ENCODE assay signal across 8 cellular contexts in genomic region chr13:36131215-36131930, GRCh38. TPM values are rescaled to one million over a fixed set of nuclear protein-coding genes. Genes with fewer than 3 reads are reported as not detected.
A peak's percentile ranks its signal among the peaks of the same experiment; 100 is the strongest.
DNase-seq lines count a peak whose midpoint lies in the region; ATAC-seq and TF ChIP-seq lines count a peak whose summit lies in the region.

TSS of gene DCLK1 (minus strand) at chr13:36131382.

- WGBS in endodermal cell (ENCODE audit: insufficient coverage in 1 of 2, insufficient read length in 1 of 2), 2 experiments, result 9 to 61% methylated on average over 4 to 48 of the region's 48 CpGs
- WGBS in urinary bladder, result 7% methylated on average over 47 of the region's 48 CpGs

- no peak within 1 kb of the TSS for H3K27ac ChIP-seq in endodermal cell (ENCODE audit: low read depth, low read length)
- no peak within 1 kb of the TSS for H3K27ac ChIP-seq in urinary bladder (ENCODE audit: low read depth)

- DNase-seq in COLO668 (lab: John Stamatoyannopoulos, UW; ENCODE audit: unreplicated experiment) (peak; percentile 83), NCI-H510A (lab: John Stamatoyannopoulos, UW) (peak; percentile 22), endodermal cell (peak; percentile 89), mesenteric fat pad (ENCODE audit: low spot score) (no peak), epidermal melanocyte (ENCODE audit: insufficient read length, low spot score) (no peak)

- peak within 1 kb of the TSS; percentile 67 for H3K4me3 Mint-ChIP-seq in endodermal cell

- H3K9me3 Mint-ChIP-seq in endodermal cell, result no peaks in the 10 kb centered on the region

- peaks cover 6% of the 10 kb centered on the region for H3K4me1 Mint-ChIP-seq in endodermal cell

- H3K27me3 ChIP-seq in endodermal cell (ENCODE audit: control insufficient read depth, insufficient read depth, low read length, poor library complexity, severe bottlenecking), result peaks cover 61% of the 10 kb centered on the region

- TF ChIP-seq CTCF in endodermal cell (conservative IDR thresholded peaks at IDR 0.05), result no peak

- H3K9me3 ChIP-seq in endodermal cell (ENCODE audit: control insufficient read depth, low read length), result no peaks in the 10 kb centered on the region

- H3K36me3 ChIP-seq in endodermal cell (ENCODE audit: control insufficient read depth, insufficient read depth, low read length) (no peaks in the 10 kb centered on the region), urinary bladder (ENCODE audit: insufficient read depth) (no peaks in the 10 kb centered on the region)

- peak within 1 kb of the TSS; percentile 83 for H3K4me3 ChIP-seq in endodermal cell (ENCODE audit: low read length)
- peak within 1 kb of the TSS; percentile 71 for H3K4me3 ChIP-seq in urinary bladder (ENCODE audit: low read depth, low read length)

- ATAC-seq in GM18517 (IDR thresholded peaks at IDR 0.05; ENCODE audit: unreplicated experiment) (no peak), GM21737 (IDR thresholded peaks at IDR 0.05; ENCODE audit: unreplicated experiment) (no peak)

- H3K27ac Mint-ChIP-seq in endodermal cell, result peak within 1 kb of the TSS; percentile 23

- H3K27me3 Mint-ChIP-seq in endodermal cell (ENCODE audit: insufficient read depth), result peaks cover 48% of the 10 kb centered on the region

- H3K4me1 ChIP-seq in endodermal cell (ENCODE audit: control insufficient read depth, insufficient read depth, low read length), result no peaks in the 10 kb centered on the region
- no peaks in the 10 kb centered on the region for H3K4me1 ChIP-seq in urinary bladder (ENCODE audit: insufficient read depth)

- H3K9ac ChIP-seq in endodermal cell (ENCODE audit: extremely low read depth, low read length, poor library complexity, severe bottlenecking), result no peak within 1 kb of the TSS

- H3K36me3 Mint-ChIP-seq in endodermal cell (ENCODE audit: low read depth), result no peaks in the 10 kb centered on the region

RNA-seq across cellular contexts. Expression of gene DCLK1, which starts in this region (rescaled TPM):
- total RNA-seq in endodermal cell (10 to 100 TPM in 1 of 2 donors, 1 to 10 TPM in 1; 3.0 to 32.8 TPM), mesenteric fat pad (24.3 TPM), urinary bladder (89.1 TPM)
- polyA plus RNA-seq in endodermal cell (2013, experiment 1 of 2), result 16.7 TPM
- polyA plus RNA-seq in endodermal cell (2013, experiment 2 of 2), result 14.5 TPM
- 6.5 TPM for polyA plus RNA-seq in urinary bladder

Comparison
In these comparisons a context has a peak if more than half of its experiments do, and no peak if none do; other contexts are left out.
1. DNase-seq: peak in COLO668 (single experiment), NCI-H510A (single experiment) and endodermal cell (single experiment); none in mesenteric fat pad (single experiment) and epidermal melanocyte (single experiment).